In genomic region chr7:27082171-27082570, GRCh38 we compare ENCODE assay signal across 1 cellular context.
TF ChIP-seq lines count a peak whose summit lies in the region.

No MANE protein-coding gene starts in this region.

TF ChIP-seq in Ishikawa, 13 proteins besides CTCF, POLR2A, EP300 and RAD21 (continued from another document):
- TF ChIP-seq FOXM1 (IDR thresholded peaks at IDR 0.05; ENCODE audit: borderline replicate concordance, low read depth) (0 out of 2 replicates have a peak, but pooled peaks have one; percentile 18), CEBPB (IDR thresholded peaks at IDR 0.05) (no peak), ZBTB7A (IDR thresholded peaks at IDR 0.05; ENCODE audit: low read depth) (no peak), EGR1 (IDR thresholded peaks at IDR 0.05) (no peak)
- TF ChIP-seq, protein P1, sequence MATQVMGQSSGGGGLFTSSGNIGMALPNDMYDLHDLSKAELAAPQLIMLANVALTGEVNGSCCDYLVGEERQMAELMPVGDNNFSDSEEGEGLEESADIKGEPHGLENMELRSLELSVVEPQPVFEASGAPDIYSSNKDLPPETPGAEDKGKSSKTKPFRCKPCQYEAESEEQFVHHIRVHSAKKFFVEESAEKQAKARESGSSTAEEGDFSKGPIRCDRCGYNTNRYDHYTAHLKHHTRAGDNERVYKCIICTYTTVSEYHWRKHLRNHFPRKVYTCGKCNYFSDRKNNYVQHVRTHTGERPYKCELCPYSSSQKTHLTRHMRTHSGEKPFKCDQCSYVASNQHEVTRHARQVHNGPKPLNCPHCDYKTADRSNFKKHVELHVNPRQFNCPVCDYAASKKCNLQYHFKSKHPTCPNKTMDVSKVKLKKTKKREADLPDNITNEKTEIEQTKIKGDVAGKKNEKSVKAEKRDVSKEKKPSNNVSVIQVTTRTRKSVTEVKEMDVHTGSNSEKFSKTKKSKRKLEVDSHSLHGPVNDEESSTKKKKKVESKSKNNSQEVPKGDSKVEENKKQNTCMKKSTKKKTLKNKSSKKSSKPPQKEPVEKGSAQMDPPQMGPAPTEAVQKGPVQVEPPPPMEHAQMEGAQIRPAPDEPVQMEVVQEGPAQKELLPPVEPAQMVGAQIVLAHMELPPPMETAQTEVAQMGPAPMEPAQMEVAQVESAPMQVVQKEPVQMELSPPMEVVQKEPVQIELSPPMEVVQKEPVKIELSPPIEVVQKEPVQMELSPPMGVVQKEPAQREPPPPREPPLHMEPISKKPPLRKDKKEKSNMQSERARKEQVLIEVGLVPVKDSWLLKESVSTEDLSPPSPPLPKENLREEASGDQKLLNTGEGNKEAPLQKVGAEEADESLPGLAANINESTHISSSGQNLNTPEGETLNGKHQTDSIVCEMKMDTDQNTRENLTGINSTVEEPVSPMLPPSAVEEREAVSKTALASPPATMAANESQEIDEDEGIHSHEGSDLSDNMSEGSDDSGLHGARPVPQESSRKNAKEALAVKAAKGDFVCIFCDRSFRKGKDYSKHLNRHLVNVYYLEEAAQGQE (IDR thresholded peaks at IDR 0.05; ENCODE audit: low read depth) = no peak
